11 cellular contexts compared by ENCODE assay signal in genomic region chrX:39144965-39145364, GRCh38.
DNase-seq lines count a peak whose midpoint lies in the region; ATAC-seq, FAIRE-seq and TF ChIP-seq lines count a peak whose summit lies in the region.
"Had no signal": no experiment of that assay in that cellular context is flagged by ENCODE, and none has a peak within 500 bp of the region (broad histone marks: within the 10 kb centered on the region; RNA-seq: fewer than 3 reads in every experiment).

No MANE protein-coding gene starts in this region.

- ATAC-seq in GM18498 (IDR thresholded peaks at IDR 0.05; ENCODE audit: unreplicated experiment) (peak; percentile 48), GM21717 (IDR thresholded peaks at IDR 0.05; ENCODE audit: unreplicated experiment) (peak; percentile 69), HG03520 (IDR thresholded peaks at IDR 0.05; ENCODE audit: unreplicated experiment) (peak; percentile 54), HG02642 (IDR thresholded peaks at IDR 0.05; ENCODE audit: poor library complexity, unreplicated experiment) (no peak), HG02938 (IDR thresholded peaks at IDR 0.05; ENCODE audit: unreplicated experiment) (no peak)

- DNase-seq in bronchial epithelial cell (ENCODE audit: low read depth) = no peak
- no peak for DNase-seq in stomach
- no peak for DNase-seq in foreskin melanocyte
- DNase-seq: activated CD4-positive, alpha-beta T cell treated with anti-CD3 and anti-CD28 coated beads, Interleukin-2, amount 10 ng/mL, durations not matched to agents 7 days and 5 days had no signal

- H3K4me3 ChIP-seq in bronchial epithelial cell (ENCODE audit: low read depth, low read length) = no peak overlapping the region
- H3K4me3 ChIP-seq in stomach = no peak overlapping the region
- H3K4me3 ChIP-seq: smooth muscle cell had no signal

- no peak overlapping the region for H3K27ac ChIP-seq in stomach

- no peak for TF ChIP-seq POLR2A in stomach (IDR thresholded peaks at IDR 0.05)

- WGBS in stomach, 5 donors = 54 to 62% (median 58%) methylated on average over 7 of the region's 7 CpGs

- H3K4me1 ChIP-seq in stomach = peaks cover 0 to 13% (median 3%) of the 10 kb centered on the region in 4 donors

- no peak for TF ChIP-seq EP300 in stomach (IDR thresholded peaks at IDR 0.05)

- peak; percentile 13 for FAIRE-seq in bronchial epithelial cell (lab: Jason Lieb, UNC)
- FAIRE-seq: endometrium had no signal

- no peaks in the 10 kb centered on the region for H3K36me3 ChIP-seq in bronchial epithelial cell (ENCODE audit: control insufficient read depth, insufficient read depth, low read length)
- no peaks in the 10 kb centered on the region for H3K36me3 ChIP-seq in stomach

- H3K27me3 ChIP-seq in bronchial epithelial cell (ENCODE audit: control insufficient read depth, insufficient read depth, low read length) (no peaks in the 10 kb centered on the region), stomach (no peaks in the 10 kb centered on the region)

- H3K9me3 ChIP-seq in stomach = no peaks in the 10 kb centered on the region

- TF ChIP-seq CTCF in bronchial epithelial cell (IDR thresholded peaks at IDR 0.05; ENCODE audit: insufficient read depth, low read length, severe bottlenecking) (no peak), stomach (IDR thresholded peaks at IDR 0.05) (no peak)

- intact Hi-C loops in stomach (cut with DNase I; ENCODE audit: low total_unique reads) = loop anchor here (10.0 kb wide), 1 partner anchor 370 kb away; no protein-coding TSS in a partner anchor

Comparison
In these comparisons a context has a peak if more than half of its experiments do, and no peak if none do; other contexts are left out.
1. ATAC-seq: peak in GM18498 (single experiment), GM21717 (single experiment) and HG03520 (single experiment); none in HG02642 (single experiment) and HG02938 (single experiment).